Comparison of ENCODE assay signal across 8 cellular contexts in genomic region chr17:18564099-18564448, GRCh38.
A peak's percentile ranks its signal among the peaks of the same experiment; 100 is the strongest.
DNase-seq lines count a peak whose midpoint lies in the region; ATAC-seq and TF ChIP-seq lines count a peak whose summit lies in the region.
"Not testable (repeated sequence)": the region's sequence is repeated elsewhere in the genome, so short reads cannot be mapped to it uniquely, and the experiment has no call there.

No MANE protein-coding gene starts in this region.

- TF ChIP-seq CTCF in GM12875 (IDR thresholded peaks at IDR 0.05; ENCODE audit: borderline replicate concordance, insufficient read depth, low read depth, low read length) (peak; percentile 53), retinal pigment epithelial cell (conservative IDR thresholded peaks at IDR 0.05; ENCODE audit: low read depth, low read length) (peak; percentile 63)

- peak; percentile 58 for ATAC-seq in HG03378 (IDR thresholded peaks at IDR 0.05; ENCODE audit: unreplicated experiment)
- peak; percentile 84 for ATAC-seq in activated CD4-positive, alpha-beta T cell treated with anti-CD3 and anti-CD28 coated beads for 36 hours

- H3K27me3 Mint-ChIP-seq in activated CD4-positive, alpha-beta T cell treated with anti-CD3 and anti-CD28 coated beads for 36 hours = not testable (repeated sequence)

- intact Hi-C loops in activated CD4-positive, alpha-beta T cell treated with anti-CD3 and anti-CD28 coated beads for 36 hours (cut with DNase I, micrococcal nuclease) = loop anchor here in 1 of 2 experiments (5.0 to 10.0 kb wide), 2 partner anchors 317 to 349 kb away; no protein-coding TSS in a partner anchor

- peak overlapping the region; percentile 11 for H3K4me3 Mint-ChIP-seq in activated CD4-positive, alpha-beta T cell treated with anti-CD3 and anti-CD28 coated beads for 36 hours

- not testable (repeated sequence) for H3K36me3 Mint-ChIP-seq in activated CD4-positive, alpha-beta T cell treated with anti-CD3 and anti-CD28 coated beads for 36 hours (ENCODE audit: low read depth)

- not testable (repeated sequence) for H3K4me3 ChIP-seq in ACC112 (ENCODE audit: low read depth, low read length); GM12875 (ENCODE audit: low read depth, low read length); retinal pigment epithelial cell (ENCODE audit: low read length)

- H3K4me1 Mint-ChIP-seq in activated CD4-positive, alpha-beta T cell treated with anti-CD3 and anti-CD28 coated beads for 36 hours = peaks cover 14% of the 10 kb centered on the region

- H3K36me3 ChIP-seq in ACC112 (ENCODE audit: insufficient read depth, low read length) = not testable (repeated sequence)

- H2AFZ ChIP-seq in ACC112 (ENCODE audit: low read length, unreplicated experiment) = peak overlapping the region; percentile 50

- DNase-seq in NCI-H69 (lab: John Stamatoyannopoulos, UW) (peak; percentile 69), iris pigment epithelial cell (ENCODE audit: low read depth) (peak; percentile 20), retinal pigment epithelial cell (ENCODE audit: low read depth) (peak; percentile 7)
- DNase-seq in activated CD4-positive, alpha-beta T cell treated with anti-CD3 and anti-CD28 coated beads for 36 hours = peak; percentile 60
- peak; percentile 60 for DNase-seq in central memory CD4-positive, alpha-beta T cell

- POLR2A ChIA-PET in activated CD4-positive, alpha-beta T cell treated with anti-CD3 and anti-CD28 coated beads for 36 hours (lab: Charles Lee) = not testable (repeated sequence)

- H3K79me2 ChIP-seq in ACC112 (ENCODE audit: control insufficient read depth, insufficient read depth, low read length, unreplicated experiment) = not testable (repeated sequence)

- H3K27ac ChIP-seq in ACC112 (ENCODE audit: low read depth, low read length) = peak overlapping the region; percentile 51

- H3K27ac Mint-ChIP-seq in activated CD4-positive, alpha-beta T cell treated with anti-CD3 and anti-CD28 coated beads for 36 hours = not testable (repeated sequence)

- H3K9me3 Mint-ChIP-seq in activated CD4-positive, alpha-beta T cell treated with anti-CD3 and anti-CD28 coated beads for 36 hours (ENCODE audit: low read depth) = not testable (repeated sequence)

- not testable (repeated sequence) for H3K27me3 ChIP-seq in ACC112 (ENCODE audit: insufficient read depth, low read length)

- H3K4me1 ChIP-seq in ACC112 (ENCODE audit: control insufficient read depth, insufficient read depth, low read length, unreplicated experiment) = not testable (repeated sequence)

- CTCF ChIA-PET in activated CD4-positive, alpha-beta T cell treated with anti-CD3 and anti-CD28 coated beads for 36 hours (lab: Charles Lee) = not testable (repeated sequence)

Comparison
In these comparisons a context has a peak if more than half of its experiments do, and no peak if none do; other contexts are left out.
1. DNase-seq: peak in every context shown above with its lines; median percentile 69 in NCI-H69; 60 in activated CD4-positive, alpha-beta T cell treated with anti-CD3 and anti-CD28 coated beads for 36 hours; 60 in central memory CD4-positive, alpha-beta T cell; 20 in iris pigment epithelial cell; 7 in retinal pigment epithelial cell.